1 cellular context compared by ENCODE assay signal in the genomic region with DNA sequence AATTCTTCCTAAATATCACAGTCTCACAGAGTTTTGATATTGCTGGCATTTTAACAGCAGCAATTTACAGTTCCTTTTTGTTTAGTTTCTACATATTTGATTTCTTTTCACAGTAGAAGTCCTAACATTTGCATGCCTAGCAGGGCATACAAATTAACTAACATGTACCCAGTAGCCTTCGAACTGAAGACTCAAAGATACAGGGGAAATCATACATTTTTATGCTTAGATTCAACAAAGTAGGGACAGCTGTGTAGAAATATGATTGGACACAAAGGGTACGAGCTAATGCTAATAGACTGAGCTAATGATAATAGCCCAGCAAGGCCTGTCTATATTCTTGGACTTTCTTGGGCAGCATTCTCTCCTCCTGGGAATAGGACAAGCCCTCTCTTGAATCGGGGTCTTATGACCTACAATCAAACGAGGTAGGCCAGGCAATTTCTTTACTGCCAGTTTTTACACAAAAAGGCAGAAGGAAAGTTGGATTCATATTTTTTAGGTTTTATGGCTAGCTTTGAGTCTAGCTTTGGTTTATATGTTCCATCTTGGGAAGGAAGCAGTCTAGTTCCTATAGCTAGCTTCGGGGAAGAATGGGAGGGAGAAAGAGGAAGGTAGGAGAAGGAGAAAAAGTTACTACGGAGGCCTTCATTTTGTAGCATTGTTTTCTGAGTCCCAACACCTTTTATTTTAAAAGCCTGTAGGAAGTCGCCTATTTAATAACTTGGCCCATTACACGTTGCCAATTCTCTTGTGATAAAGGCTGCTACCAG.
TF ChIP-seq lines count a peak whose summit lies in the region.

No MANE protein-coding gene starts in this region.

TF ChIP-seq in A549, 52 proteins besides CTCF, POLR2A, EP300 and RAD21 (continued from another document):
- TF ChIP-seq, protein P1, sequence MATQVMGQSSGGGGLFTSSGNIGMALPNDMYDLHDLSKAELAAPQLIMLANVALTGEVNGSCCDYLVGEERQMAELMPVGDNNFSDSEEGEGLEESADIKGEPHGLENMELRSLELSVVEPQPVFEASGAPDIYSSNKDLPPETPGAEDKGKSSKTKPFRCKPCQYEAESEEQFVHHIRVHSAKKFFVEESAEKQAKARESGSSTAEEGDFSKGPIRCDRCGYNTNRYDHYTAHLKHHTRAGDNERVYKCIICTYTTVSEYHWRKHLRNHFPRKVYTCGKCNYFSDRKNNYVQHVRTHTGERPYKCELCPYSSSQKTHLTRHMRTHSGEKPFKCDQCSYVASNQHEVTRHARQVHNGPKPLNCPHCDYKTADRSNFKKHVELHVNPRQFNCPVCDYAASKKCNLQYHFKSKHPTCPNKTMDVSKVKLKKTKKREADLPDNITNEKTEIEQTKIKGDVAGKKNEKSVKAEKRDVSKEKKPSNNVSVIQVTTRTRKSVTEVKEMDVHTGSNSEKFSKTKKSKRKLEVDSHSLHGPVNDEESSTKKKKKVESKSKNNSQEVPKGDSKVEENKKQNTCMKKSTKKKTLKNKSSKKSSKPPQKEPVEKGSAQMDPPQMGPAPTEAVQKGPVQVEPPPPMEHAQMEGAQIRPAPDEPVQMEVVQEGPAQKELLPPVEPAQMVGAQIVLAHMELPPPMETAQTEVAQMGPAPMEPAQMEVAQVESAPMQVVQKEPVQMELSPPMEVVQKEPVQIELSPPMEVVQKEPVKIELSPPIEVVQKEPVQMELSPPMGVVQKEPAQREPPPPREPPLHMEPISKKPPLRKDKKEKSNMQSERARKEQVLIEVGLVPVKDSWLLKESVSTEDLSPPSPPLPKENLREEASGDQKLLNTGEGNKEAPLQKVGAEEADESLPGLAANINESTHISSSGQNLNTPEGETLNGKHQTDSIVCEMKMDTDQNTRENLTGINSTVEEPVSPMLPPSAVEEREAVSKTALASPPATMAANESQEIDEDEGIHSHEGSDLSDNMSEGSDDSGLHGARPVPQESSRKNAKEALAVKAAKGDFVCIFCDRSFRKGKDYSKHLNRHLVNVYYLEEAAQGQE (IDR thresholded peaks at IDR 0.05): no peak
- TF ChIP-seq JUNB (IDR thresholded peaks at IDR 0.05) (no peak), FOSL2 (IDR thresholded peaks at IDR 0.05) (no peak), FOSL2 (CRISPR knock-in tag; IDR thresholded peaks at IDR 0.05) (no peak), ZFP36 (IDR thresholded peaks at IDR 0.05; ENCODE audit: borderline replicate concordance, partially characterized antibody) (no peak)
- TF ChIP-seq, protein P2, sequence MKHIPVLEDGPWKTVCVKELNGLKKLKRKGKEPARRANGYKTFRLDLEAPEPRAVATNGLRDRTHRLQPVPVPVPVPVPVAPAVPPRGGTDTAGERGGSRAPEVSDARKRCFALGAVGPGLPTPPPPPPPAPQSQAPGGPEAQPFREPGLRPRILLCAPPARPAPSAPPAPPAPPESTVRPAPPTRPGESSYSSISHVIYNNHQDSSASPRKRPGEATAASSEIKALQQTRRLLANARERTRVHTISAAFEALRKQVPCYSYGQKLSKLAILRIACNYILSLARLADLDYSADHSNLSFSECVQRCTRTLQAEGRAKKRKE (CRISPR knock-in tag; IDR thresholded peaks at IDR 0.05; ENCODE audit: low read depth): no peak
- TF ChIP-seq, protein P3, sequence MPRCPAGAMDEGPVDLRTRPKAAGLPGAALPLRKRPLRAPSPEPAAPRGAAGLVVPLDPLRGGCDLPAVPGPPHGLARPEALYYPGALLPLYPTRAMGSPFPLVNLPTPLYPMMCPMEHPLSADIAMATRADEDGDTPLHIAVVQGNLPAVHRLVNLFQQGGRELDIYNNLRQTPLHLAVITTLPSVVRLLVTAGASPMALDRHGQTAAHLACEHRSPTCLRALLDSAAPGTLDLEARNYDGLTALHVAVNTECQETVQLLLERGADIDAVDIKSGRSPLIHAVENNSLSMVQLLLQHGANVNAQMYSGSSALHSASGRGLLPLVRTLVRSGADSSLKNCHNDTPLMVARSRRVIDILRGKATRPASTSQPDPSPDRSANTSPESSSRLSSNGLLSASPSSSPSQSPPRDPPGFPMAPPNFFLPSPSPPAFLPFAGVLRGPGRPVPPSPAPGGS (IDR thresholded peaks at IDR 0.05): no peak
